14 cellular contexts compared by ENCODE assay signal in the genomic region with DNA sequence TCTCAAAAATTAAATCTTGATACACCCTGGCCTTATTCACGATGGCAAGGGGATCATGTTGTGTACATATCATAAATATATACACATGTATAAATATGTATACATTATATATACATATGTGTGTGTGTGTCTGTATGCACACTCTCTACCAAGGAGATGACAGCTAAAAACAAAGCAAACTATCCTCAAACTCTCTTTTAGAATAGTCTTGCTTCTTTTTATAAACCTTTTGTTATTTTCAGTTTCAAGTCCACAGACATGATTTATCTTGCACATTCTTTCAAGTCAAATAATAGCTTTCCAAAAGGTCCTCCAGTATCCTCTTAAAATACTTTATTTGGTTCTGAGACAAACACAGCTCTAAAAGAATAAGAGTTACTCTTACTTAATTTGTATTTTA.
"Had no signal": no experiment of that assay in that cellular context is flagged by ENCODE, and none has a peak within 500 bp of the region (broad histone marks: within the 10 kb centered on the region; RNA-seq: fewer than 3 reads in every experiment).

No MANE protein-coding gene starts in this region.

- H3K27ac ChIP-seq: body of pancreas, coronary artery, suprapubic skin had no signal

- ATAC-seq: body of pancreas, sciatic nerve, T-helper 17 cell, WTC11 had no signal

- DNase-seq: activated CD4-positive, alpha-beta T cell treated with anti-CD3 and anti-CD28 coated beads for 48 hours; body of pancreas; central memory CD4-positive, alpha-beta T cell; effector CD8-positive, alpha-beta T cell; hypothalamus; kidney glomerular epithelial cell; posterior cingulate gyrus; stimulated activated CD4-positive, alpha-beta T cell treated with anti-CD3 and anti-CD28 coated beads, Interleukin-12 subunit alpha, Interleukin-12 subunit beta, amount 100 ng/mL, for 4 hours; stimulated activated naive CD4-positive, alpha-beta T cell; T-helper 17 cell had no signal

- H3K27me3 ChIP-seq: body of pancreas, suprapubic skin had no signal

- H3K36me3 ChIP-seq: suprapubic skin had no signal

- H3K9me3 ChIP-seq: body of pancreas, suprapubic skin had no signal

- H3K4me3 ChIP-seq: body of pancreas, coronary artery, suprapubic skin had no signal
